In the genomic region with DNA sequence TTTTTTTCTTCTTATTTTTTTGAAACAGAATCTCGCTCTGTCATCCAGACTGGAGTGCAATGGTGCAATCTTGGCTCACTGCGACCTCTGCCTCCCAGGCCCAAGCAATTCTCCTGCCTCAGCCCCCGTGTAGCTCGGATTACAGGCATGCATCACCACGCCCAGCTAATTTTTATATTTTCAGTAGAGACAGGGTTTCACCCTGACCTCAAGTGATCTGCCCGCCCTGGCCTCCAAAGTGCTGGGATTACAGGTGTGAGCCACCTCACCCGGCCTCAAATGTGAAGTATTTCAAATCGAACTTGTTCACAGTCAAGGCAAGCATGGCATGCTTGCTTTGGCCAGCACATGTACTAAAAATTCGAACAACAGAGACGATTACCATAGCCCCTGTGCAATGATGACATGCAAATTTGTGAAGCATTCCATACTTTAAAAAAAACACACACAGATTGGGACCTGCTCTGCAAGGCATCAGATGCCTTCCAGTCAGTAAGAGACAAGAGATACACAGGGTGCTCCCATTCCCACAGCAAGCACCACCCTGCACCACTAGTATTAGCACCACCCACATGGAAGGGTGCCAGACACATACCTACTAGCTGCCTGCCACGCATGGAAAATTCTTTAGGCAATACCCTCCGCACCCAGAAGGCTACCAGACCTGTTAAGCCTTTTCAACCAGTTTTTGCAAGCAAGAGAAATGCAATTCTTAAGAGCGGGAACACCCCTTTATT, we compare ENCODE assay signal across 8 cellular contexts. TPM values are rescaled to one million over a fixed set of nuclear protein-coding genes. Genes with fewer than 3 reads are reported as not detected.
A peak's percentile ranks its signal among the peaks of the same experiment; 100 is the strongest.
DNase-seq lines count a peak whose midpoint lies in the region; FAIRE-seq and TF ChIP-seq lines count a peak whose summit lies in the region.

No MANE protein-coding gene starts in this region.

- peaks cover 38% of the 10 kb centered on the region for H3K4me1 ChIP-seq in HEK293 (ENCODE audit: control insufficient read depth, insufficient read depth, low read length)
- H3K4me1 ChIP-seq in right atrium auricular region = peaks cover 0 to 94% of the 10 kb centered on the region in 2 donors
- H3K4me1 ChIP-seq in small intestine (ENCODE audit: control insufficient read depth in 2 of 2, insufficient read depth in 1 of 2, low read depth in 1 of 2, low read length in 1 of 2) = peaks cover 18 to 23% of the 10 kb centered on the region in 2 donors

- H3K27ac Mint-ChIP-seq in activated naive CD8-positive, alpha-beta T cell treated with anti-CD3 and anti-CD28 coated beads for 36 hours = peak overlapping the region; percentile 78

- H3K27ac ChIP-seq in HEK293 (ENCODE audit: extremely low read depth, low read depth, low read length) (peak overlapping the region; percentile 60; the same call in 1 of the 2 replicates), right atrium auricular region (peak overlapping the region; percentile 49 to 61), small intestine (ENCODE audit: low read depth in 1 of 2, low read length in 1 of 2) (peak overlapping the region in 1 of 2 donors; percentile 22)

- peak overlapping the region; percentile 46 for H3K4me3 Mint-ChIP-seq in activated naive CD8-positive, alpha-beta T cell treated with anti-CD3 and anti-CD28 coated beads for 36 hours

- POLR2A ChIA-PET in HEK293 (lab: Yijun Ruan, JAX) = interaction anchor here (1.2 to 1.6 kb wide), 2 partner anchors 46 to 73 kb away, joined by 3 to 5 read pairs; no protein-coding TSS in a partner anchor

- peaks cover 29% of the 10 kb centered on the region for H3K36me3 Mint-ChIP-seq in activated naive CD8-positive, alpha-beta T cell treated with anti-CD3 and anti-CD28 coated beads for 36 hours

- no peak overlapping the region; the same call in 1 of the 2 replicates for H3K4me3 ChIP-seq in AG10803 (ENCODE audit: low read length)
- no peak overlapping the region for H3K4me3 ChIP-seq in HEK293 (ENCODE audit: low read depth, low read length)
- no peak overlapping the region for H3K4me3 ChIP-seq in right atrium auricular region
- no peak overlapping the region for H3K4me3 ChIP-seq in small intestine (ENCODE audit: low read depth in 1 of 2, low read length in 2 of 2)

- WGBS in small intestine, 3 donors = 18 to 43% (median 33%) methylated on average over 13 of the region's 13 CpGs

- no peak for TF ChIP-seq CTCF in AG10803 (conservative IDR thresholded peaks at IDR 0.05; ENCODE audit: low read length)
- TF ChIP-seq CTCF in HEK293 (tag by site-specific recombination; IDR thresholded peaks at IDR 0.05) = no peak
- no peak for TF ChIP-seq CTCF in right atrium auricular region (IDR thresholded peaks at IDR 0.05)

- H3K9me3 ChIP-seq in HEK293 (ENCODE audit: control insufficient read depth, insufficient read depth, low read depth, low read length) = no peaks in the 10 kb centered on the region
- no peaks in the 10 kb centered on the region for H3K9me3 ChIP-seq in right atrium auricular region
- H3K9me3 ChIP-seq in small intestine (ENCODE audit: control insufficient read depth, low read depth) = no peaks in the 10 kb centered on the region

- H3K4me1 Mint-ChIP-seq in activated naive CD8-positive, alpha-beta T cell treated with anti-CD3 and anti-CD28 coated beads for 36 hours = peaks cover 93% of the 10 kb centered on the region

- H3K9me3 Mint-ChIP-seq in activated naive CD8-positive, alpha-beta T cell treated with anti-CD3 and anti-CD28 coated beads for 36 hours = no peaks in the 10 kb centered on the region

- CTCF ChIA-PET in HEK293 (lab: Yijun Ruan, JAX) = interaction anchor here (0.7 kb wide), 3 partner anchors 8 to 180 kb away, joined by 3 to 4 read pairs (median 3); no protein-coding TSS in a partner anchor

- H3K36me3 ChIP-seq in HEK293 (ENCODE audit: control insufficient read depth in 2 of 2, insufficient read depth in 1 of 2, low read length in 2 of 2) (no peaks in the 10 kb centered on the region; a peak in 1 of 3 replicates), right atrium auricular region (no peaks in the 10 kb centered on the region), small intestine (ENCODE audit: control insufficient read depth in 2 of 2, insufficient read depth in 2 of 2, low read length in 2 of 2) (no peaks in the 10 kb centered on the region)

- no peak for FAIRE-seq in small intestine (lab: Jason Lieb, UNC)

- H3K27me3 ChIP-seq in right atrium auricular region = no peaks in the 10 kb centered on the region
- no peaks in the 10 kb centered on the region for H3K27me3 ChIP-seq in small intestine (ENCODE audit: control insufficient read depth in 2 of 2, insufficient read depth in 2 of 2, low read length in 2 of 2)

- no peaks in the 10 kb centered on the region for H3K27me3 Mint-ChIP-seq in activated naive CD8-positive, alpha-beta T cell treated with anti-CD3 and anti-CD28 coated beads for 36 hours

- DNase-seq in AG10803 (ENCODE audit: low read depth) = peak; percentile 69
- DNase-seq in activated naive CD8-positive, alpha-beta T cell treated with anti-CD3 and anti-CD28 coated beads for 36 hours = no peak
- DNase-seq in right atrium auricular region (ENCODE audit: low spot score) = peak; percentile 65
- peak; percentile 87 for DNase-seq in small intestine
- no peak for DNase-seq in NCI-H524 (lab: John Stamatoyannopoulos, UW)
- no peak for DNase-seq in SK-N-DZ (ENCODE audit: low spot score)
- no peak for DNase-seq in NCI-H128 (lab: John Stamatoyannopoulos, UW; ENCODE audit: unreplicated experiment)

TF ChIP-seq in HEK293, 187 proteins besides CTCF, POLR2A, EP300 and RAD21 (continues in another document):
- TF ChIP-seq, protein P1, sequence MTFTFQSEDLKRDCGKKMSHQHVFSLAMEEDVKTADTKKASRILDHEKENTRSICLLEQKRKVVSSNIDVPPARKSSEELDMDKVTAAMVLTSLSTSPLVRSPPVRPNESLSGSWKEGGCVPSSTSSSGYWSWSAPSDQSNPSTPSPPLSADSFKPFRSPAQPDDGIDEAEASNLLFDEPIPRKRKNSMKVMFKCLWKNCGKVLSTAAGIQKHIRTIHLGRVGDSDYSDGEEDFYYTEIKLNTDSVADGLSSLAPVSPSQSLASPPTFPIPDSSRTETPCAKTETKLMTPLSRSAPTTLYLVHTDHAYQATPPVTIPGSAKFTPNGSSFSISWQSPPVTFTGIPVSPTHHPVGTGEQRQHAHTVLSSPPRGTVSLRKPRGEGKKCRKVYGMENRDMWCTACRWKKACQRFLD (tag by site-specific recombination; IDR thresholded peaks at IDR 0.05) = no peak
- TF ChIP-seq ZNF664 (tag by site-specific recombination; IDR thresholded peaks at IDR 0.05) (no peak), ZBTB20 (tag by site-specific recombination; IDR thresholded peaks at IDR 0.05) (peak; percentile 63), ZNF510 (tag by site-specific recombination; IDR thresholded peaks at IDR 0.05; ENCODE audit: insufficient replicate concordance) (no peak), ZFP41 (tag by site-specific recombination; IDR thresholded peaks at IDR 0.05; ENCODE audit: borderline replicate concordance) (no peak), ZNF16 (tag by site-specific recombination; IDR thresholded peaks at IDR 0.05; ENCODE audit: low read depth) (no peak), ZNF211 (tag by site-specific recombination; IDR thresholded peaks at IDR 0.05; ENCODE audit: low read depth) (no peak), ZNF701 (tag by site-specific recombination; IDR thresholded peaks at IDR 0.05) (no peak)
- TF ChIP-seq, protein P2, sequence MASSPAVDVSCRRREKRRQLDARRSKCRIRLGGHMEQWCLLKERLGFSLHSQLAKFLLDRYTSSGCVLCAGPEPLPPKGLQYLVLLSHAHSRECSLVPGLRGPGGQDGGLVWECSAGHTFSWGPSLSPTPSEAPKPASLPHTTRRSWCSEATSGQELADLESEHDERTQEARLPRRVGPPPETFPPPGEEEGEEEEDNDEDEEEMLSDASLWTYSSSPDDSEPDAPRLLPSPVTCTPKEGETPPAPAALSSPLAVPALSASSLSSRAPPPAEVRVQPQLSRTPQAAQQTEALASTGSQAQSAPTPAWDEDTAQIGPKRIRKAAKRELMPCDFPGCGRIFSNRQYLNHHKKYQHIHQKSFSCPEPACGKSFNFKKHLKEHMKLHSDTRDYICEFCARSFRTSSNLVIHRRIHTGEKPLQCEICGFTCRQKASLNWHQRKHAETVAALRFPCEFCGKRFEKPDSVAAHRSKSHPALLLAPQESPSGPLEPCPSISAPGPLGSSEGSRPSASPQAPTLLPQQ (tag by site-specific recombination; IDR thresholded peaks at IDR 0.05) = 0 out of 2 replicates have a peak, but pooled peaks have one; percentile 3
- TF ChIP-seq, protein P3, sequence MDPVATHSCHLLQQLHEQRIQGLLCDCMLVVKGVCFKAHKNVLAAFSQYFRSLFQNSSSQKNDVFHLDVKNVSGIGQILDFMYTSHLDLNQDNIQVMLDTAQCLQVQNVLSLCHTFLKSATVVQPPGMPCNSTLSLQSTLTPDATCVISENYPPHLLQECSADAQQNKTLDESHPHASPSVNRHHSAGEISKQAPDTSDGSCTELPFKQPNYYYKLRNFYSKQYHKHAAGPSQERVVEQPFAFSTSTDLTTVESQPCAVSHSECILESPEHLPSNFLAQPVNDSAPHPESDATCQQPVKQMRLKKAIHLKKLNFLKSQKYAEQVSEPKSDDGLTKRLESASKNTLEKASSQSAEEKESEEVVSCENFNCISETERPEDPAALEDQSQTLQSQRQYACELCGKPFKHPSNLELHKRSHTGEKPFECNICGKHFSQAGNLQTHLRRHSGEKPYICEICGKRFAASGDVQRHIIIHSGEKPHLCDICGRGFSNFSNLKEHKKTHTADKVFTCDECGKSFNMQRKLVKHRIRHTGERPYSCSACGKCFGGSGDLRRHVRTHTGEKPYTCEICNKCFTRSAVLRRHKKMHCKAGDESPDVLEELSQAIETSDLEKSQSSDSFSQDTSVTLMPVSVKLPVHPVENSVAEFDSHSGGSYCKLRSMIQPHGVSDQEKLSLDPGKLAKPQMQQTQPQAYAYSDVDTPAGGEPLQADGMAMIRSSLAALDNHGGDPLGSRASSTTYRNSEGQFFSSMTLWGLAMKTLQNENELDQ (tag by site-specific recombination; IDR thresholded peaks at IDR 0.05; ENCODE audit: low read depth) = no peak
- TF ChIP-seq, protein P4, sequence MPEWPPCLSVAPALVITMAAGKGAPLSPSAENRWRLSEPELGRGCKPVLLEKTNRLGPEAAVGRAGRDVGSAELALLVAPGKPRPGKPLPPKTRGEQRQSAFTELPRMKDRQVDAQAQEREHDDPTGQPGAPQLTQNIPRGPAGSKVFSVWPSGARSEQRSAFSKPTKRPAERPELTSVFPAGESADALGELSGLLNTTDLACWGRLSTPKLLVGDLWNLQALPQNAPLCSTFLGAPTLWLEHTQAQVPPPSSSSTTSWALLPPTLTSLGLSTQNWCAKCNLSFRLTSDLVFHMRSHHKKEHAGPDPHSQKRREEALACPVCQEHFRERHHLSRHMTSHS (tag by site-specific recombination; IDR thresholded peaks at IDR 0.05) = no peak

RNA-seq across cellular contexts. Expression of a gene that starts 47.2 kb away (rescaled TPM):
- 100 to 1,000 TPM; 129 to 142 TPM for total RNA-seq in activated naive CD8-positive, alpha-beta T cell treated with anti-CD3 and anti-CD28 coated beads for 36 hours
- total RNA-seq in right atrium auricular region = 10 to 100 TPM; 55.2 to 68.1 TPM
- 10 to 100 TPM; 48.4 to 72.1 (median 59.0) TPM for polyA plus RNA-seq in small intestine
- polyA plus RNA-seq in SK-N-DZ (2014; cell fraction: cytosol; rRNA removed) = 47.7 and 51.2 TPM in 2 replicates
- polyA plus RNA-seq in SK-N-DZ (2014; cell fraction: nucleus; rRNA removed) = 95.8 and 176 TPM in 2 replicates

Comparison
In these comparisons a context has a peak if more than half of its experiments do, and no peak if none do; other contexts are left out.
1. DNase-seq: peak in AG10803 (single experiment), right atrium auricular region (single experiment) and small intestine (single experiment); none in activated naive CD8-positive, alpha-beta T cell treated with anti-CD3 and anti-CD28 coated beads for 36 hours (single experiment), NCI-H524 (0 of 2), SK-N-DZ (single experiment) and NCI-H128 (single experiment).